In genomic region chr14:104091061-104091926, GRCh38 we compare ENCODE assay signal across 27 cellular contexts. TPM values are rescaled to one million over a fixed set of nuclear protein-coding genes. Genes with fewer than 3 reads are reported as not detected.
A peak's percentile ranks its signal among the peaks of the same experiment; 100 is the strongest.
DNase-seq lines count a peak whose midpoint lies in the region; ATAC-seq and TF ChIP-seq lines count a peak whose summit lies in the region.
"Had no signal": no experiment of that assay in that cellular context is flagged by ENCODE, and none has a peak within 500 bp of the region (broad histone marks: within the 10 kb centered on the region; RNA-seq: fewer than 3 reads in every experiment).

No MANE protein-coding gene starts in this region.

- 46% methylated on average over 26 of the region's 26 CpGs for WGBS in right cardiac atrium

- H3K9me3 ChIP-seq in HEK293 (ENCODE audit: control insufficient read depth, insufficient read depth, low read depth, low read length) = no peaks in the 10 kb centered on the region
- no peaks in the 10 kb centered on the region for H3K9me3 ChIP-seq in colonic mucosa
- no peaks in the 10 kb centered on the region for H3K9me3 ChIP-seq in right cardiac atrium (ENCODE audit: control insufficient read depth, low read length)
- H3K9me3 ChIP-seq: Peyer's patch, thyroid gland had no signal

- intact Hi-C loops in colonic mucosa (cut with DNase I) (loop anchor here (10.0 kb wide), 1 partner anchor 474 kb away; no protein-coding TSS in a partner anchor), right cardiac atrium (cut with DNase I) (no loop called here), posterior vena cava (cut with DNase I) (loop anchor here in 1 of 2 donors (10.0 kb wide), 1 partner anchor 474 kb away; no protein-coding TSS in a partner anchor)

- no peaks in the 10 kb centered on the region for H3K36me3 ChIP-seq in HEK293 (ENCODE audit: control insufficient read depth in 2 of 2, insufficient read depth in 1 of 2, low read length in 2 of 2)
- no peaks in the 10 kb centered on the region for H3K36me3 ChIP-seq in colonic mucosa
- H3K36me3 ChIP-seq: cardiac muscle cell, Peyer's patch, thyroid gland had no signal

- ATAC-seq in right cardiac atrium (peak in 1 of 2 donors; percentile 2), GM19467 (IDR thresholded peaks at IDR 0.05; ENCODE audit: unreplicated experiment) (no peak), HG03442 (IDR thresholded peaks at IDR 0.05; ENCODE audit: unreplicated experiment) (no peak)
- ATAC-seq: sciatic nerve; stimulated activated naive CD8-positive, alpha-beta T cell treated with anti-CD3 and anti-CD28 coated beads, Interleukin-15, Interleukin-2, amounts not matched to agents 100 U/mL and 50 U/mL, for 24 hours had no signal

- H3K9ac ChIP-seq in colonic mucosa (ENCODE audit: low read depth in 2 of 2, low read length in 2 of 2) = no peak overlapping the region

- H3K4me3 ChIP-seq in HEK293 (ENCODE audit: low read depth, low read length) = no peak overlapping the region
- H3K4me3 ChIP-seq in colonic mucosa = no peak overlapping the region
- no peak overlapping the region for H3K4me3 ChIP-seq in right cardiac atrium (ENCODE audit: low read length)
- H3K4me3 ChIP-seq: cardiac muscle cell, Peyer's patch, thyroid gland had no signal

- POLR2A ChIA-PET in HEK293 (lab: Yijun Ruan, JAX) = no interaction called here

- TF ChIP-seq CTCF in HEK293 (tag by site-specific recombination; IDR thresholded peaks at IDR 0.05) (no peak), colonic mucosa (IDR thresholded peaks at IDR 0.05) (no peak)

- peaks cover 2% of the 10 kb centered on the region for H3K27me3 ChIP-seq in colonic mucosa
- no peaks in the 10 kb centered on the region for H3K27me3 ChIP-seq in right cardiac atrium (ENCODE audit: control insufficient read depth, insufficient read depth)
- H3K27me3 ChIP-seq: cardiac muscle cell, Peyer's patch, thyroid gland had no signal

- H3K27ac ChIP-seq in HEK293 (ENCODE audit: extremely low read depth, low read depth, low read length) (no peak overlapping the region), colonic mucosa (no peak overlapping the region), right cardiac atrium (ENCODE audit: low read length) (no peak overlapping the region)
- H3K27ac ChIP-seq: cardiac muscle cell, Peyer's patch, thyroid gland had no signal

- CTCF ChIA-PET in HEK293 (lab: Yijun Ruan, JAX) = interaction anchor here (0.6 to 1.2 kb wide), 2 partner anchors 14 to 27 kb away, joined by 3 to 6 read pairs; no protein-coding TSS in a partner anchor

- H3K4me1 ChIP-seq in HEK293 (ENCODE audit: control insufficient read depth, insufficient read depth, low read length) (no peaks in the 10 kb centered on the region), colonic mucosa (peaks cover 17% of the 10 kb centered on the region), right cardiac atrium (ENCODE audit: control insufficient read depth, insufficient read depth, low read length) (peaks cover 2% of the 10 kb centered on the region)

- DNase-seq in colonic mucosa (peak; percentile 18), right cardiac atrium (peak; percentile 55 to 82 (median 81)), posterior vena cava (ENCODE audit: low spot score) (peak; percentile 64), NCI-H146 (lab: John Stamatoyannopoulos, UW) (no peak), DMS53 (lab: John Stamatoyannopoulos, UW) (no peak)
- DNase-seq: activated CD4-positive, alpha-beta T cell treated with anti-CD3 and anti-CD28 coated beads for 48 hours; activated naive CD4-positive, alpha-beta T cell treated with anti-CD3 and anti-CD28 coated beads for 36 hours; activated T-cell treated with anti-CD3 and anti-CD28 coated beads, Interleukin-2, amount 50 U/mL, for 48 hours; anterior cingulate cortex; CD4-positive, alpha-beta T cell; dermis blood vessel endothelial cell; KBM-7; MM.1S; naive B cell; NCI-H1417; NCI-H510A treated with DMSO at 0.1 percent for 48 hours; stimulated activated CD4-positive, alpha-beta T cell treated with anti-CD3 and anti-CD28 coated beads, Interleukin-15, amount 100 ng/mL, for 24 hours; stimulated activated naive CD8-positive, alpha-beta T cell treated with anti-CD3 and anti-CD28 coated beads, Interleukin-15, Interleukin-2, amounts not matched to agents 100 U/mL and 50 U/mL, for 24 hours; thyroid gland had no signal

TF ChIP-seq in HEK293, 187 proteins besides CTCF, POLR2A, EP300 and RAD21:
- TF ChIP-seq ZNF449 (tag by site-specific recombination; IDR thresholded peaks at IDR 0.05) (peak; percentile 63; the same call in 1 of the 2 replicates), ZNF514 (tag by site-specific recombination; IDR thresholded peaks at IDR 0.05) (no peak), ZNF677 (tag by site-specific recombination; IDR thresholded peaks at IDR 0.05) (no peak), ZBTB10 (tag by site-specific recombination; IDR thresholded peaks at IDR 0.05) (no peak), IKZF3 (tag by site-specific recombination; IDR thresholded peaks at IDR 0.05) (no peak), GLIS2 (tag by site-specific recombination; IDR thresholded peaks at IDR 0.05) (no peak), ZNF202 (tag by site-specific recombination; IDR thresholded peaks at IDR 0.05; ENCODE audit: borderline replicate concordance) (no peak)
TF ChIP-seq in HEK293: peak in this region for 1.

RNA-seq across cellular contexts. Expression of gene ASPG, which starts 5.8 kb away (rescaled TPM):
- total RNA-seq in colonic mucosa (1 to 10 TPM; 1.4 to 7.5 TPM), right cardiac atrium (100 to 1,000 TPM; 169 to 307 (median 208) TPM), posterior vena cava (1 to 10 TPM; 1.3 to 3.2 TPM)
- polyA plus RNA-seq in right cardiac atrium = 99.1 TPM
- total RNA-seq: activated naive CD4-positive, alpha-beta T cell treated with anti-CD3 and anti-CD28 coated beads for 36 hours; CD4-positive, alpha-beta T cell; dermis blood vessel endothelial cell; fibroblast of lung; HT-29 had no signal
- polyA plus RNA-seq: fibroblast of lung had no signal

RNA-seq across cellular contexts. Expression of gene KIF26A, which starts 47.1 kb away (rescaled TPM):
- total RNA-seq in colonic mucosa (10 to 100 TPM in 1 of 2 donors, 1 to 10 TPM in 1; 6.6 to 20.0 TPM), right cardiac atrium (10 to 100 TPM in 2 of 4 donors, 1 to 10 TPM in 2; 7.9 to 10.6 (median 9.9) TPM), posterior vena cava (1 to 10 TPM; 5.0 to 6.9 TPM)
- polyA plus RNA-seq in right cardiac atrium = 7.1 TPM
- total RNA-seq: HT-29 had no signal

Comparison
In these comparisons a context has a peak if more than half of its experiments do, and no peak if none do; other contexts are left out.
1. DNase-seq: peak in colonic mucosa (single experiment), right cardiac atrium (3 of 3) and posterior vena cava (single experiment); none in NCI-H146 (single experiment) and DMS53 (single experiment).
2. RNA of gene ASPG, which starts 5.8 kb away (total RNA-seq): 169 to 307 TPM in right cardiac atrium; 1.4 to 7.5 TPM in colonic mucosa and 1.3 to 3.2 TPM in posterior vena cava; every median in the first group is over 10 times any median in the second.